24 cellular contexts compared by ENCODE assay signal in the genomic region with DNA sequence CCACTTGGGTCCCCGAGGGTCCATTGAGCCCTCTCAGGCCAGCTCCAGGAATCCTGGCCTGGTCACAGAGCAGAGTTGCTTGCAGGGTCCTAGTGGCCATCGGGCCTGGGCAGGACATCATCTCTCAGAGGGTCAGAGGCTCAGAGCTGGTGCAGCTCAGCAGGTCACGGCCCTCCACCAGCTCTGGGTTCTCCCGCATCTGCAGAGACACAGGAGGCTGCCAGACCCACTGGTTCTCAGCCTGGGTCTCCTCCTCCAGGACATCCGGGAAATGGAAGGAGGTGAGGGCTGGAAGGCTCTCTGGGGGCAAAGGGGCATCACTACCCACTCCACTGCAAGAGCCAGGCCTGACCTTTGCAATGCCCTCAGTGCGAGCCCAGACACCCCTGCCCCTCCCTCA. TPM values are rescaled to one million over a fixed set of nuclear protein-coding genes. Genes with fewer than 3 reads are reported as not detected.
DNase-seq lines count a peak whose midpoint lies in the region; ATAC-seq and TF ChIP-seq lines count a peak whose summit lies in the region.
"Had no signal": no experiment of that assay in that cellular context is flagged by ENCODE, and none has a peak within 500 bp of the region (broad histone marks: within the 10 kb centered on the region; RNA-seq: fewer than 3 reads in every experiment).

No MANE protein-coding gene starts in this region.

- no peak overlapping the region for H3K9ac ChIP-seq in PC-3 (ENCODE audit: low read length)

- no peak overlapping the region for H2AFZ ChIP-seq in PC-3 (ENCODE audit: low read length)

- H3K9me2 ChIP-seq in PC-3 (replicated peaks; ENCODE audit: low read length), result no peaks in the 10 kb centered on the region

- POLR2A ChIA-PET in PC-3 (lab: Charles Lee; ENCODE audit: unreplicated experiment), result no interaction called here

- no peaks in the 10 kb centered on the region for H3K36me3 ChIP-seq in PC-3 (ENCODE audit: low read depth, low read length)

- H3K4me1 ChIP-seq in PC-3 (ENCODE audit: insufficient read depth, low read length), result no peaks in the 10 kb centered on the region

- H3K4me3 ChIP-seq in PC-3 (ENCODE audit: low read length), result no peak overlapping the region

- CTCF ChIA-PET in PC-3 (lab: Charles Lee), result no interaction called here

- H3K27ac ChIP-seq in 22Rv1, result peak overlapping the region; percentile 92
- no peak overlapping the region for H3K27ac ChIP-seq in PC-3 (ENCODE audit: low read length)

- no peak for DNase-seq in PC-3
- DNase-seq in iPS-NIHi7 (ENCODE audit: extremely low spot score), result peak; percentile 9
- DNase-seq in retina, result peak; percentile 21
- DNase-seq in kidney glomerular epithelial cell (lab: John Stamatoyannopoulos, UW), result no peak
- no peak for DNase-seq in NCI-H187 treated with DMSO at 0.1 percent for 48 hours (lab: John Stamatoyannopoulos, UW)
- no peak for DNase-seq in HuH-7 (ENCODE audit: low spot score)
- no peak for DNase-seq in activated CD4-positive, alpha-beta T cell treated with anti-CD3 and anti-CD28 coated beads, Interleukin-2, amount 50 U/mL, for 1 hour
- DNase-seq: AML-193; C1 segment of cervical spinal cord; CD8-positive, alpha-beta T cell; DMS153; NCI-H1105; NCI-H146; NCI-H2029 treated with DMSO at 0.1 percent for 48 hours; NCI-H226; NCI-H510A treated with DMSO at 0.1 percent for 48 hours; NCI-H774; Right ventricle myocardium superior had no signal

- no peaks in the 10 kb centered on the region for H3K9me3 ChIP-seq in PC-3 (ENCODE audit: low read length)

- no peak for ATAC-seq in PC-3
- ATAC-seq: CD8-positive, alpha-beta T cell had no signal

- intact Hi-C loops in PC-3 (cut with micrococcal nuclease), result no loop called here

- no peaks in the 10 kb centered on the region for H3K27me3 ChIP-seq in PC-3 (ENCODE audit: low read length)

- no peak for TF ChIP-seq CTCF in 22Rv1 (IDR thresholded peaks at IDR 0.05)
- no peak for TF ChIP-seq CTCF in PC-3 (conservative IDR thresholded peaks at IDR 0.05; ENCODE audit: low read depth, low read length)

- H3F3A ChIP-seq in PC-3 (ENCODE audit: low read length, unreplicated experiment), result no peaks in the 10 kb centered on the region

- H3K79me2 ChIP-seq in PC-3 (ENCODE audit: low read length), result 0 out of 2 replicates have a peak, but pooled peaks cover under 1% of the 10 kb centered on the region

- H4K20me1 ChIP-seq in PC-3 (ENCODE audit: low read length), result no peaks in the 10 kb centered on the region

- no peak overlapping the region for H3K4me2 ChIP-seq in PC-3 (ENCODE audit: low read length)

- BruUV-seq in PC-3 (replicated peaks; lab: Mats Ljungman, UMichigan), result TSS peak; percentile 24

RNA-seq across cellular contexts. Expression of a gene that starts 6.5 kb away (rescaled TPM):
- total RNA-seq in PC-3 (2014; rRNA removed), result 175 and 194 TPM in 2 replicates
- total RNA-seq: CD8-positive, alpha-beta T cell had no signal

RNA-seq across cellular contexts. Expression of a gene that starts 8.4 kb away (rescaled TPM):
- not detected in 2 replicates for total RNA-seq in PC-3 (2014; rRNA removed)
- total RNA-seq: A172; CD8-positive, alpha-beta T cell; G401; H4; Right ventricle myocardium superior; SK-MEL-5 had no signal

RNA-seq across cellular contexts. Expression of a gene that starts 24.0 kb away (rescaled TPM):
- 0.22 and 0.35 TPM in 2 replicates for total RNA-seq in PC-3 (2014; rRNA removed)
- total RNA-seq: A172; CD8-positive, alpha-beta T cell; OCI-LY7 had no signal

Comparison
In these comparisons a context has a peak if more than half of its experiments do, and no peak if none do; other contexts are left out.
1. DNase-seq: peak in iPS-NIHi7 (single experiment) and retina (single experiment); none in PC-3 (single experiment), kidney glomerular epithelial cell (single experiment), NCI-H187 treated with DMSO at 0.1 percent for 48 hours (single experiment), HuH-7 (single experiment) and activated CD4-positive, alpha-beta T cell treated with anti-CD3 and anti-CD28 coated beads, Interleukin-2, amount 50 U/mL, for 1 hour (single experiment).